In genomic region chr1:162040657-162041056, GRCh38 we compare ENCODE assay signal across 11 cellular contexts. TPM values are rescaled to one million over a fixed set of nuclear protein-coding genes. Genes with fewer than 3 reads are reported as not detected.
DNase-seq lines count a peak whose midpoint lies in the region; ATAC-seq and TF ChIP-seq lines count a peak whose summit lies in the region.
"Had no signal": no experiment of that assay in that cellular context is flagged by ENCODE, and none has a peak within 500 bp of the region (broad histone marks: within the 10 kb centered on the region; RNA-seq: fewer than 3 reads in every experiment).

No MANE protein-coding gene starts in this region.

- peak; percentile 50 to 72 (median 67); a peak in 5 of 6 replicates for TF ChIP-seq CTCF in HCT116 (IDR thresholded peaks at IDR 0.05 in 2 of 3, conservative IDR thresholded peaks at IDR 0.05 in 1 of 3; ENCODE audit: borderline replicate concordance in 1 of 3, insufficient read depth in 1 of 3, low read depth in 2 of 3, low read length in 2 of 3)

- no peaks in the 10 kb centered on the region for H3K9me3 ChIP-seq in HCT116 (ENCODE audit: control insufficient read depth in 1 of 2, insufficient read depth in 1 of 2, low read depth in 1 of 2, low read length in 2 of 2)

- H3K27ac ChIP-seq in HCT116 (ENCODE audit: low read depth, low read length), result no peak overlapping the region
- H3K27ac ChIP-seq: tibial nerve had no signal

- H3K79me2 ChIP-seq in HCT116 (ENCODE audit: insufficient read depth, low read length), result no peaks in the 10 kb centered on the region

- CTCF ChIA-PET in HCT116 (lab: Charles Lee), result interaction anchor here (1.6 kb wide), 1 partner anchor 248 kb away, joined by 9 read pairs; no protein-coding TSS in a partner anchor

- no peak overlapping the region for H3K9ac ChIP-seq in HCT116 (ENCODE audit: low read length)

- H3K4me1 ChIP-seq in HCT116 (ENCODE audit: control insufficient read depth in 1 of 2, insufficient read depth in 2 of 2, low read length in 2 of 2), result peaks cover 6 to 16% of the 10 kb centered on the region in 2 experiments

- DNase-seq in AG08395 (ENCODE audit: low spot score), result peak; percentile 47
- DNase-seq in HCT116 (ENCODE audit: low read depth, low spot score), result peak; percentile 34
- peak; percentile 35 for DNase-seq in fibroblast of the conjunctiva (ENCODE audit: low read depth)
- DNase-seq in globus pallidus (ENCODE audit: low spot score), result no peak
- DNase-seq: stimulated activated CD4-positive, alpha-beta T cell treated with anti-CD3 and anti-CD28 coated beads, Interleukin-12 subunit alpha, Interleukin-12 subunit beta, amount 100 ng/mL, for 4 hours had no signal

- TF ChIP-seq RAD21 in HCT116 (IDR thresholded peaks at IDR 0.05; ENCODE audit: low read depth), result peak; percentile 39

- H3K9me2 ChIP-seq in HCT116 (ENCODE audit: insufficient read depth), result no peaks in the 10 kb centered on the region

- POLR2A ChIA-PET in HCT116 (lab: Charles Lee), result no interaction called here

- peak; percentile 68 for ATAC-seq in HCT116
- peak; percentile 54 for ATAC-seq in SK-N-SH treated with all-trans-retinoic acid at 6 μM for 48 hours
- ATAC-seq in HG03520 (IDR thresholded peaks at IDR 0.05; ENCODE audit: unreplicated experiment), result no peak
- no peak for ATAC-seq in HG03280 (IDR thresholded peaks at IDR 0.05; ENCODE audit: unreplicated experiment)
- no peak for ATAC-seq in HG02884 (IDR thresholded peaks at IDR 0.05; ENCODE audit: unreplicated experiment)

- H3K4me2 ChIP-seq in HCT116 (ENCODE audit: low read length), result no peak overlapping the region

- no peak for TF ChIP-seq POLR2A in HCT116 (IDR thresholded peaks at IDR 0.05; ENCODE audit: borderline replicate concordance, extremely low read depth, insufficient read depth, insufficient read length)

- RAD21 ChIA-PET in HCT116 (lab: Charles Lee; ENCODE audit: low non-redundant PET in 1 of 2, low total read pairs in 2 of 2, uncharacterized antibody in 2 of 2, unreplicated experiment in 2 of 2), result interaction anchor here in 1 of 2 experiments (1.2 kb wide), 1 partner anchor 248 kb away, joined by 3 read pairs; no protein-coding TSS in a partner anchor

- no peaks in the 10 kb centered on the region for H3K27me3 ChIP-seq in HCT116 (ENCODE audit: insufficient read depth, low read length)
- H3K27me3 ChIP-seq: tibial nerve had no signal

- intact Hi-C loops in HCT116 (cut with micrococcal nuclease), result no loop called here

- no peak overlapping the region for H3K4me3 ChIP-seq in HCT116 (replicated peaks in 1 of 2; ENCODE audit: low read depth in 1 of 2, low read length in 2 of 2)
- H3K4me3 ChIP-seq: tibial nerve had no signal

- BruUV-seq in HCT116 (replicated peaks; lab: Mats Ljungman, UMichigan), result no TSS peak

- H3K36me3 ChIP-seq in HCT116 (ENCODE audit: control insufficient read depth in 1 of 2, insufficient read depth in 2 of 2, low read length in 2 of 2), result no peaks in the 10 kb centered on the region
- H3K36me3 ChIP-seq: tibial nerve had no signal

- H4K20me1 ChIP-seq in HCT116 (ENCODE audit: insufficient read depth), result no peaks in the 10 kb centered on the region

- H2AFZ ChIP-seq in HCT116 (ENCODE audit: low read depth, low read length, poor library complexity, severe bottlenecking), result peak overlapping the region; percentile 58

TF ChIP-seq in HCT116, 20 proteins besides CTCF, POLR2A, EP300 and RAD21:
- no peak for TF ChIP-seq EZH2phosphoT487 (IDR thresholded peaks at IDR 0.05; ENCODE audit: borderline replicate concordance)
- TF ChIP-seq CEBPB (IDR thresholded peaks at IDR 0.05; ENCODE audit: low read depth), result peak; percentile 82
- peak; percentile 47; the same call in 1 of the 2 replicates for TF ChIP-seq CBX3 (IDR thresholded peaks at IDR 0.05; ENCODE audit: low read depth)
- TF ChIP-seq, protein P1, sequence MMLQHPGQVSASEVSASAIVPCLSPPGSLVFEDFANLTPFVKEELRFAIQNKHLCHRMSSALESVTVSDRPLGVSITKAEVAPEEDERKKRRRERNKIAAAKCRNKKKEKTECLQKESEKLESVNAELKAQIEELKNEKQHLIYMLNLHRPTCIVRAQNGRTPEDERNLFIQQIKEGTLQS (IDR thresholded peaks at IDR 0.05), result no peak

TF ChIP-seq in SK-N-SH treated with all-trans-retinoic acid at 6 μM for 48 hours, 23 proteins besides CTCF, POLR2A, EP300 and RAD21:
- TF ChIP-seq ZFP3 (CRISPR knock-in tag; IDR thresholded peaks at IDR 0.05), result no peak
- TF ChIP-seq TCF4 (CRISPR knock-in tag; IDR thresholded peaks at IDR 0.05; ENCODE audit: borderline replicate concordance), result no peak
- no peak for TF ChIP-seq ZC3H10 (CRISPR knock-in tag; IDR thresholded peaks at IDR 0.05)
- TF ChIP-seq ZNF565 (CRISPR knock-in tag; conservative IDR thresholded peaks at IDR 0.05; ENCODE audit: low read depth), result no peak
- no peak for TF ChIP-seq ZNF8 (CRISPR knock-in tag; IDR thresholded peaks at IDR 0.05)
- no peak for TF ChIP-seq CSDC2 (CRISPR knock-in tag; IDR thresholded peaks at IDR 0.05)
- no peak for TF ChIP-seq TOX (CRISPR knock-in tag; IDR thresholded peaks at IDR 0.05; ENCODE audit: borderline replicate concordance)
- no peak for TF ChIP-seq ISL1 (CRISPR knock-in tag; IDR thresholded peaks at IDR 0.05)

RNA-seq across cellular contexts. Expression of gene OLFML2B, which starts 17.0 kb away (rescaled TPM):
- 1.3 TPM for total RNA-seq in HCT116 (2021; ENCODE audit: unreplicated experiment)
- 1.4 and 1.5 TPM in 2 replicates for polyA plus RNA-seq in HCT116 (2012)
- total RNA-seq: NCI-H460 had no signal

RNA-seq across cellular contexts. Expression of gene NOS1AP, which starts 28.8 kb away (rescaled TPM):
- total RNA-seq in HCT116 (2021; ENCODE audit: unreplicated experiment), result 5.3 TPM
- 4.7 and 4.8 TPM in 2 replicates for polyA plus RNA-seq in HCT116 (2012)

Comparison
In these comparisons a context has a peak if more than half of its experiments do, and no peak if none do; other contexts are left out.
1. ATAC-seq: peak in HCT116 (single experiment) and SK-N-SH treated with all-trans-retinoic acid at 6 μM for 48 hours (single experiment); none in HG03520 (single experiment), HG03280 (single experiment) and HG02884 (single experiment).